7 cellular contexts compared by ENCODE assay signal in the genomic region with DNA sequence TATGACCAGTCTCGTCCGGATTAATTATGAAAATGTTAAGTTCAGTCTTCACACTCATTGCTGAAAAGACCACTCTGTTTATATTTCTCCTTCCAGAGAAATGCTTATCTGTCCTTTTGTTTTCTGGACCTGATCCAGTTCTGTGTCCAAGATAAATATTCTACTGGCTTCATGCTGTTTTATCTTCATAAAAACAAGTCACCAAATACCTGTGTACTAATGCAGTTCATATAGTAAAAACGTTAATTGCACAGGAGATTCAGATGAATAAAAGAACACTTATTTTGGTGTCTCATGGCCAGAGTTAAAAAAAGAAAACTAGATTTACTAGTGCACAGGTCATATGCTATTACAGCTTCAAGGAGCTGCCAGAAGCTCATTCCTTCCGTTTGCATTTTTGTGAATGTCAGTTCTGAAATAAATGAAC. TPM values are rescaled to one million over a fixed set of nuclear protein-coding genes. Genes with fewer than 3 reads are reported as not detected.
DNase-seq lines count a peak whose midpoint lies in the region; ATAC-seq and TF ChIP-seq lines count a peak whose summit lies in the region.

No MANE protein-coding gene starts in this region.

- H3K27ac ChIP-seq in body of pancreas = peak overlapping the region; percentile 36 to 53 (median 52)
- peak overlapping the region in 4 of 5 donors; percentile 20 to 69 (median 54) for H3K27ac ChIP-seq in stomach
- no peak overlapping the region for H3K27ac ChIP-seq in WERI-Rb-1

- 1 to 5% methylated on average over 4 of the region's 4 CpGs for WGBS in body of pancreas, 2 donors
- 10 to 24% (median 11%) methylated on average over 4 of the region's 4 CpGs for WGBS in stomach, 5 donors

- TF ChIP-seq EP300 in stomach (IDR thresholded peaks at IDR 0.05) = no peak

- TF ChIP-seq POLR2A in body of pancreas (IDR thresholded peaks at IDR 0.05) (no peak), stomach (IDR thresholded peaks at IDR 0.05) (no peak)

- H3K27me3 ChIP-seq in body of pancreas (no peaks in the 10 kb centered on the region), stomach (no peaks in the 10 kb centered on the region), WERI-Rb-1 (ENCODE audit: insufficient read depth, low read depth, severe bottlenecking) (no peaks in the 10 kb centered on the region)

- H3K4me1 ChIP-seq in body of pancreas = peaks cover 65% of the 10 kb centered on the region
- peaks cover 49 to 90% (median 76%) of the 10 kb centered on the region in 4 donors for H3K4me1 ChIP-seq in stomach

- H3K4me3 ChIP-seq in body of pancreas (no peak overlapping the region), stomach (no peak overlapping the region), WERI-Rb-1 (ENCODE audit: low read depth, low read length) (no peak overlapping the region)

- intact Hi-C loops in body of pancreas (cut with DNase I) (no loop called here), left colon (cut with DNase I, micrococcal nuclease) (no loop called here), stomach (cut with DNase I; ENCODE audit: low total_unique reads) (no loop called here)

- DNase-seq in NCI-H2029 (lab: John Stamatoyannopoulos, UW) (peak; percentile 5), body of pancreas (no peak), left colon (no peak), stomach (no peak), WERI-Rb-1 (no peak), cerebellum (ENCODE audit: low spot score) (no peak)

- no peak for TF ChIP-seq CTCF in body of pancreas (IDR thresholded peaks at IDR 0.05)
- no peak for TF ChIP-seq CTCF in stomach (IDR thresholded peaks at IDR 0.05)
- no peak for TF ChIP-seq CTCF in WERI-Rb-1 (IDR thresholded peaks at IDR 0.05; ENCODE audit: low read depth, low read length)

- no peaks in the 10 kb centered on the region for H3K36me3 ChIP-seq in body of pancreas (replicated peaks in 1 of 2; ENCODE audit: insufficient read depth in 1 of 2, low read depth in 2 of 2)
- H3K36me3 ChIP-seq in stomach = no peaks in the 10 kb centered on the region
- H3K36me3 ChIP-seq in WERI-Rb-1 = no peaks in the 10 kb centered on the region

- H3K9me3 ChIP-seq in body of pancreas (no peaks in the 10 kb centered on the region), stomach (no peaks in the 10 kb centered on the region), WERI-Rb-1 (ENCODE audit: severe bottlenecking) (no peaks in the 10 kb centered on the region)

- ATAC-seq in body of pancreas (peak; percentile 44), left colon (peak; percentile 12), HG03025 (IDR thresholded peaks at IDR 0.05; ENCODE audit: low FRiP score, unreplicated experiment) (no peak)

RNA-seq across cellular contexts. Expression of gene FNIP2, which starts 17.3 kb away (rescaled TPM):
- total RNA-seq in body of pancreas (10 to 100 TPM; 26.7 to 38.2 TPM), left colon (10 to 100 TPM; 69.0 TPM), stomach (100 to 1,000 TPM in 1 of 5 donors, 10 to 100 TPM in 4; 28.7 to 109 (median 38.8) TPM), cerebellum (42.0 TPM)
- 10 to 100 TPM in 1 of 3 donors, 1 to 10 TPM in 2; 4.8 to 15.7 (median 6.8) TPM for polyA plus RNA-seq in stomach
